In the genomic region with DNA sequence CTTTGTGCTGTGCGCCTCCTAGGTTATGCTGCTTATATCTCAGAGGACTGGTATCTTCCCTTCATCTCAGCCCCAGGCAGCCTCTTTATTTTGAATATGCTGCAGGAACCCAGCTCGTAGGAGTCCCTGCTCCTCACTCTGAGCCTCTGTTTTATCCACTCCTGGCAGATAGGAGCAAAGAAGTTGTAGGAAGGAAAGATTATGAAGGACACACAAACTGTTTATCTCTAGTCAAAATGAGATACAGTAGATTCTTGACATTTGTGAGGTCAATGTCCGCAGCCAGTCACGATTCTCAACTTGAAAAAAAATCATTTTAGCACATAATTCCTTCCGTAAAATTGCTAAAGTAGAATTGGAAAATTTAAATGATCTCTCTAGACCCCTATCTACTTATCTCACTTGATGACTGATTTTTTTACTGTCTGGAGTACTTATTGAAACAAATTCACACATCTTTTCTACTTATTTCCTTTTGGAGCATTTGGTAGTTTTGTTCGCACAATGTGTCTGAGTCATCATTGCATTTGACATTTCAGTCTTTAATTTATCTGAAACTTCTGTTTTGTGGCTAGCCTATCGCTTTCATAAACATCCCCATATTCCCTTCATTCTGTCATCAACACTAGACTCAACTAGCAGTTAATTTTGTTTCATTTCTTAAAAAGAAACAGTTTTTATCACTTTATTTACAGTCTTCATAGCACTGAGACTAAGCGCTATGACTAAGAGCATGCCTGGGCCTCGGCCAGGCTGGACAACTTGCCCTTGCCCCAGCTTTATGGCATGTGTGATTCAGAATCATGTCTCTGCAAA, we compare ENCODE assay signal across 9 cellular contexts. TPM values are rescaled to one million over a fixed set of nuclear protein-coding genes. Genes with fewer than 3 reads are reported as not detected.
A peak's percentile ranks its signal among the peaks of the same experiment; 100 is the strongest.
DNase-seq lines count a peak whose midpoint lies in the region; ATAC-seq and TF ChIP-seq lines count a peak whose summit lies in the region.
"Had no signal": no experiment of that assay in that cellular context is flagged by ENCODE, and none has a peak within 500 bp of the region (broad histone marks: within the 10 kb centered on the region; RNA-seq: fewer than 3 reads in every experiment).

No MANE protein-coding gene starts in this region.

- H3K4me1 ChIP-seq in left lung = no peaks in the 10 kb centered on the region

- H3K9me3 Mint-ChIP-seq in activated naive CD8-positive, alpha-beta T cell treated with anti-CD3 and anti-CD28 coated beads for 36 hours = no peaks in the 10 kb centered on the region

- no peak for TF ChIP-seq CTCF in AG10803 (conservative IDR thresholded peaks at IDR 0.05; ENCODE audit: low read length)
- TF ChIP-seq CTCF in left lung (IDR thresholded peaks at IDR 0.05) = no peak

- H3K4me3 Mint-ChIP-seq in activated naive CD8-positive, alpha-beta T cell treated with anti-CD3 and anti-CD28 coated beads for 36 hours = peak overlapping the region; percentile 56

- H3K36me3 ChIP-seq in left lung = no peaks in the 10 kb centered on the region

- no peaks in the 10 kb centered on the region for H3K27me3 Mint-ChIP-seq in activated naive CD8-positive, alpha-beta T cell treated with anti-CD3 and anti-CD28 coated beads for 36 hours

- intact Hi-C loops in left lung (cut with DNase I) (no loop called here), posterior vena cava (cut with DNase I) (no loop called here)

- DNase-seq in AG10803 (ENCODE audit: low read depth) (peak; percentile 88), HT-29 (ENCODE audit: low spot score) (peak; percentile 18), left lung (no peak), NCI-H524 treated with DMSO at 0.1 percent for 48 hours (lab: John Stamatoyannopoulos, UW) (no peak), posterior vena cava (ENCODE audit: low spot score) (no peak)
- peak; percentile 50 for DNase-seq in activated naive CD8-positive, alpha-beta T cell treated with anti-CD3 and anti-CD28 coated beads for 36 hours
- DNase-seq: kidney had no signal

- H3K36me3 Mint-ChIP-seq in activated naive CD8-positive, alpha-beta T cell treated with anti-CD3 and anti-CD28 coated beads for 36 hours = peaks cover 14% of the 10 kb centered on the region

- no peaks in the 10 kb centered on the region for H3K27me3 ChIP-seq in left lung

- peaks cover 64% of the 10 kb centered on the region for H3K4me1 Mint-ChIP-seq in activated naive CD8-positive, alpha-beta T cell treated with anti-CD3 and anti-CD28 coated beads for 36 hours

- H3K27ac Mint-ChIP-seq in activated naive CD8-positive, alpha-beta T cell treated with anti-CD3 and anti-CD28 coated beads for 36 hours = peak overlapping the region; percentile 82

- ATAC-seq in left lung (peak; percentile 44), GM21737 (IDR thresholded peaks at IDR 0.05; ENCODE audit: unreplicated experiment) (no peak), HG03108 (IDR thresholded peaks at IDR 0.05; ENCODE audit: unreplicated experiment) (no peak)

- H3K4me3 ChIP-seq in AG10803 (ENCODE audit: low read length) (no peak overlapping the region), left lung (no peak overlapping the region)

- H3K9me3 ChIP-seq in left lung = no peaks in the 10 kb centered on the region

- no peak overlapping the region for H3K27ac ChIP-seq in left lung

RNA-seq across cellular contexts. Expression of a gene that starts 15.8 kb away (rescaled TPM):
- 1.3 and 1.4 TPM in 2 replicates for total RNA-seq in HT-29 (2014; rRNA removed; shearing (Covaris generic))
- total RNA-seq in activated naive CD8-positive, alpha-beta T cell treated with anti-CD3 and anti-CD28 coated beads for 36 hours = 10 to 100 TPM; 11.1 to 12.9 TPM
- 1 to 10 TPM; 5.7 to 6.4 TPM for total RNA-seq in left lung
- 10 to 100 TPM in 1 of 2 donors, 1 to 10 TPM in 1; 6.4 to 10.5 TPM for total RNA-seq in posterior vena cava

Comparison
In these comparisons a context has a peak if more than half of its experiments do, and no peak if none do; other contexts are left out.
1. DNase-seq: peak in AG10803 (single experiment), HT-29 (single experiment) and activated naive CD8-positive, alpha-beta T cell treated with anti-CD3 and anti-CD28 coated beads for 36 hours (single experiment); none in left lung (0 of 2), NCI-H524 treated with DMSO at 0.1 percent for 48 hours (single experiment) and posterior vena cava (single experiment).